Comparison of ENCODE assay signal across 8 cellular contexts in the genomic region with DNA sequence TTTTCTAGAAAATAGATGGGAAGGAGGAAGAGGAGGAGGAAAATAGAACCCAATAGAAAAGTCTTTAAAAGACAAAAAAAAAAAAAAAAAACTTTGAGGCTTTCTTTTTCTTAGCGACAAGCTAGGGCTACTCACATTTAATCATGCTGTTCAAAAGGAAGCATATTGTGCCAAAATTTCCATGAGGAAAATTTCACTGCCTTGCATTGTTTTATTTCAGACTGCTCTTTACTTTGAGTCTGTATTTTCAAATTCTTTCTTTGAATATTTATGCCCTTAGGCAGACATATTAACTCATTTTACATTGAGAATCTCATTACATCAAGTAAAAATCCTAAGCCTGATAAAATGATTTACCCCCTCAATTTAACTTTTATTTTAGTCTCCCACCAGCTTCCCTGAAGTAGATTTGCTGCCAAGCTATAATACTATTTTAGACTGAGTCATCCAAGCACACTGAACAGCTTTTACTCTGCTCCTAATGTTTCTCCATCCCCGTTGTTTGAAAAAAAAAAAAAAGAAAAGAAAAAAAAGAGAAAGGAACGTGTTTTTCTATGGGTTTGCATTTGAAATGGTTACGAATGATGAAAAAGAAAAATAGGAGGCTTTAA.
DNase-seq lines count a peak whose midpoint lies in the region; ATAC-seq and TF ChIP-seq lines count a peak whose summit lies in the region.
"Had no signal": no experiment of that assay in that cellular context is flagged by ENCODE, and none has a peak within 500 bp of the region (broad histone marks: within the 10 kb centered on the region; RNA-seq: fewer than 3 reads in every experiment).

No MANE protein-coding gene starts in this region.

- H3K27me3 ChIP-seq in subcutaneous abdominal adipose tissue (ENCODE audit: control insufficient read depth in 5 of 5, insufficient read depth in 4 of 5, low read length in 5 of 5) = no peaks in the 10 kb centered on the region

- peaks cover 0 to 2% (median 0%) of the 10 kb centered on the region in 5 donors for H3K36me3 ChIP-seq in subcutaneous abdominal adipose tissue (ENCODE audit: control insufficient read depth in 5 of 5, insufficient read depth in 5 of 5, low read length in 5 of 5)
- H3K36me3 ChIP-seq: HAP-1 had no signal

- H3K4me3 ChIP-seq in astrocyte of the spinal cord (ENCODE audit: low read depth, low read length) = no peak overlapping the region
- no peak overlapping the region for H3K4me3 ChIP-seq in subcutaneous abdominal adipose tissue (ENCODE audit: low read depth in 1 of 5, low read length in 5 of 5)
- H3K4me3 ChIP-seq: HAP-1 had no signal

- in situ Hi-C loops in astrocyte of the spinal cord (cut with HindIII; ENCODE audit: low sequenced_read_pairs) = no loop called here

- H3K4me1 ChIP-seq in subcutaneous abdominal adipose tissue (ENCODE audit: control insufficient read depth in 5 of 5, insufficient read depth in 5 of 5, low read length in 5 of 5) = peaks cover 0 to 11% (median 8%) of the 10 kb centered on the region in 5 donors

- H3K9me3 ChIP-seq in subcutaneous abdominal adipose tissue (ENCODE audit: control insufficient read depth in 5 of 5, low read length in 5 of 5) = no peaks in the 10 kb centered on the region
- H3K9me3 ChIP-seq: HAP-1 had no signal

- no peak overlapping the region for H3K9ac ChIP-seq in subcutaneous abdominal adipose tissue (ENCODE audit: low read length in 5 of 5)

- ATAC-seq in GM21515 (IDR thresholded peaks at IDR 0.05; ENCODE audit: unreplicated experiment) = no peak

- DNase-seq in HT1080 (ENCODE audit: low read depth) (peak; percentile 50), astrocyte of the spinal cord (ENCODE audit: low read depth, low spot score) (peak; percentile 84), hepatic stellate cell (ENCODE audit: low spot score) (peak; percentile 54)
- DNase-seq in stimulated activated CD4-positive, alpha-beta T cell treated with anti-CD3 and anti-CD28 coated beads, Interleukin-12 subunit alpha, Interleukin-12 subunit beta, amount 100 ng/mL, for 4 hours = no peak
- no peak for DNase-seq in stimulated activated CD4-positive, alpha-beta T cell treated with anti-CD3 and anti-CD28 coated beads, Interleukin-1b, Interleukin-23, amount 100 ng/mL, for 48 hours

- no peak for TF ChIP-seq CTCF in astrocyte of the spinal cord (IDR thresholded peaks at IDR 0.05; ENCODE audit: low read depth, low read length)

- peak overlapping the region; percentile 45 for H3K27ac ChIP-seq in subcutaneous abdominal adipose tissue (ENCODE audit: low read depth, low read length)

Comparison
In these comparisons a context has a peak if more than half of its experiments do, and no peak if none do; other contexts are left out.
1. DNase-seq: peak in HT1080 (single experiment), astrocyte of the spinal cord (single experiment) and hepatic stellate cell (single experiment); none in stimulated activated CD4-positive, alpha-beta T cell treated with anti-CD3 and anti-CD28 coated beads, Interleukin-12 subunit alpha, Interleukin-12 subunit beta, amount 100 ng/mL, for 4 hours (single experiment) and stimulated activated CD4-positive, alpha-beta T cell treated with anti-CD3 and anti-CD28 coated beads, Interleukin-1b, Interleukin-23, amount 100 ng/mL, for 48 hours (single experiment).